1 cellular context compared by ENCODE assay signal in the genomic region with DNA sequence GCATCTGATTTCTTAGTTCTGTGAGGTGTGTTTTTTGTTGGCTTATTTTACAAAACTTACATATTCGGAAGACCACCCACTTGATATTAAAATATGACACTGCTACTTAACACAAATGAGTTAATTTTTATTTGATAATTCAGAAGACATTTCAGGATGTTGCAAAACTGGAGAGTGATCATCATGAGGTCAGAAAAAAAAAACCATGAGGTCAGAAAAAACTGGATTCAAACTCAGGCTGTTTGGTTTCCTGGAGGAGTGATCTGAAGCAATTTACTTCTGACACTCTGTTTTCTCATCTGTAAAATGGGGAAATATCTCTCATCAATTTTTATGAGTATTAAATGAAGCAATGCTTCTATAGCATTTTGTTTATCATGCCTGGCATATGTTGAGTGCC.
TF ChIP-seq lines count a peak whose summit lies in the region.

No MANE protein-coding gene starts in this region.

TF ChIP-seq in IMR-90, 13 proteins besides CTCF, POLR2A, EP300 and RAD21:
- TF ChIP-seq CEBPB (IDR thresholded peaks at IDR 0.05; ENCODE audit: low read depth, low read length) (peak; percentile 14; the same call in 1 of the 2 replicates), BHLHE40 (IDR thresholded peaks at IDR 0.05; ENCODE audit: low read depth, low read length) (no peak)
TF ChIP-seq in IMR-90: peak in this region for 1.
